1 cellular context compared by ENCODE assay signal in the genomic region with DNA sequence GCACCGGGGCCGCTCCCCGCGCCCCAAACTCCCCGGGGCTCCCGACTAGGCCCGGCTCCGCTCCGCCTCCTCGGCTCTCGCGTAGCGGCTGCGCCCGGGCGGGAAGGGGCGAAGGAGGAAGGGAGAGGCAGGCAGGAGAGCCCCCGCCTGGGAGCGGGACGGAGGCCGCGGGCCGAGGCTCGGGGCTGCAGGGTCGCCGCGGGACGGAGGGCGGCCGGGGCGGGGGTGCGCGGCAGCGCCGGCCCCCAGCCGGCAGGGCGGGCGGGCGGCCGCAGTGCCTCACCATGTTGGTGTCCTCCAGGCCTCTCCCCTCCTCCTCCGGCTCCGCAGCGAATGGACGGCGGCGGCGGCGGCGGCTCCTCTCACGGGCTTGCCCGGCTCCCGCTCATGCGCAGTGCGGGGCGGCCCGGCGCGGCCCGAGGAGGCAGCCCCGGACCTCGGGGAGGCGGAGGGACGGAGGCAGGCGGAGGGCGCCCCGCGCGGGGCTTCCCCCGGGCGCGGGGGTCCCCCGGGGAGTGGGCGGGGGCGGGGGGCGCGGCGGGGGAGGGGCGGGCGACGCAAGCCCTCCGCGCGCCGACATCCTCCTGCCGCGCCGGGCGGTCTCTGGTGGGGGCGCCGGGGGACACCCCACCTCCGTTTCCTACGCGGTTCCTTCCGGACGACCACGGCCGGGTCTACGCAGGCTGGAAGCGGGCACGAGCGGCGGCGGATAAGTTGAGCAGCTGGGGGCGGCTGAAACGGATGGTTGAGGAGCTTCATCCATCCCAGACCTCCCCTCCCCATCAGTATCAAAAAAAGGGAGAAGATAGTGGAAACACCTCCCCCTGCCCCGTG.
TF ChIP-seq lines count a peak whose summit lies in the region.

A gene (minus strand): TSS at position 335 of the 834 bp plus-strand sequence. CDS start 49 bp downstream, at position 286.

TF ChIP-seq in IMR-90, 13 proteins besides CTCF, POLR2A, EP300 and RAD21 (continued from another document):
- TF ChIP-seq, protein P1, sequence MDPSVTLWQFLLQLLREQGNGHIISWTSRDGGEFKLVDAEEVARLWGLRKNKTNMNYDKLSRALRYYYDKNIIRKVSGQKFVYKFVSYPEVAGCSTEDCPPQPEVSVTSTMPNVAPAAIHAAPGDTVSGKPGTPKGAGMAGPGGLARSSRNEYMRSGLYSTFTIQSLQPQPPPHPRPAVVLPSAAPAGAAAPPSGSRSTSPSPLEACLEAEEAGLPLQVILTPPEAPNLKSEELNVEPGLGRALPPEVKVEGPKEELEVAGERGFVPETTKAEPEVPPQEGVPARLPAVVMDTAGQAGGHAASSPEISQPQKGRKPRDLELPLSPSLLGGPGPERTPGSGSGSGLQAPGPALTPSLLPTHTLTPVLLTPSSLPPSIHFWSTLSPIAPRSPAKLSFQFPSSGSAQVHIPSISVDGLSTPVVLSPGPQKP (IDR thresholded peaks at IDR 0.05; ENCODE audit: borderline replicate concordance, low read depth, low read length) = no peak
- TF ChIP-seq FOS (IDR thresholded peaks at IDR 0.05; ENCODE audit: low read depth, low read length) (no peak), CEBPB (IDR thresholded peaks at IDR 0.05; ENCODE audit: low read depth, low read length) (no peak), SMC3 (IDR thresholded peaks at IDR 0.05; ENCODE audit: low read depth, low read length) (no peak), CHD1 (IDR thresholded peaks at IDR 0.05; ENCODE audit: low read depth, low read length) (0 out of 2 replicates have a peak, but pooled peaks have one; percentile 51), RFX5 (IDR thresholded peaks at IDR 0.05; ENCODE audit: low read depth, low read length) (no peak), MAFK (IDR thresholded peaks at IDR 0.05; ENCODE audit: low read depth, low read length) (no peak), BHLHE40 (IDR thresholded peaks at IDR 0.05; ENCODE audit: low read depth, low read length) (no peak), MXI1 (IDR thresholded peaks at IDR 0.05; ENCODE audit: borderline replicate concordance, low read depth, low read length) (no peak), NFE2L2 (IDR thresholded peaks at IDR 0.05; ENCODE audit: low read depth, low read length) (no peak), MAZ (IDR thresholded peaks at IDR 0.05; ENCODE audit: borderline replicate concordance, low read depth, low read length) (peak; percentile 64; the same call in 1 of the 2 replicates), RCOR1 (IDR thresholded peaks at IDR 0.05; ENCODE audit: insufficient replicate concordance, low read length) (no peak)
